In genomic region chr11:45355706-45356041, GRCh38 we compare ENCODE assay signal across 8 cellular contexts.
DNase-seq lines count a peak whose midpoint lies in the region; ATAC-seq, FAIRE-seq and TF ChIP-seq lines count a peak whose summit lies in the region.

No MANE protein-coding gene starts in this region.

- no peak for FAIRE-seq in bronchial epithelial cell (lab: Jason Lieb, UNC)

- H3K27ac Mint-ChIP-seq in MCF 10A (ENCODE audit: low read depth, unreplicated experiment): no peak overlapping the region

- DNase-seq in breast epithelium (ENCODE audit: low spot score in 2 of 2) (no peak), MCF 10A (ENCODE audit: unreplicated experiment) (no peak), bronchial epithelial cell (ENCODE audit: low read depth) (no peak), upper lobe of left lung (no peak)

- intact Hi-C loops in breast epithelium (cut with DNase I; ENCODE audit: low total_unique reads): no loop called here
- intact Hi-C loops in MCF 10A (cut with micrococcal nuclease): no loop called here

- BruUV-seq in MCF 10A (replicated peaks; lab: Mats Ljungman, UMichigan): no TSS peak

- TF ChIP-seq POLR2A in breast epithelium (IDR thresholded peaks at IDR 0.05) (no peak), upper lobe of left lung (IDR thresholded peaks at IDR 0.05) (no peak), GM18505 (IDR thresholded peaks at IDR 0.05; ENCODE audit: borderline replicate concordance, extremely low read depth, insufficient read depth, insufficient read length) (no peak)

- peak overlapping the region; percentile 61 to 73 for H3K27ac ChIP-seq in breast epithelium
- H3K27ac ChIP-seq in upper lobe of left lung: peak overlapping the region in 3 of 4 donors; percentile 75 to 87 (median 77)

- 25 to 28% methylated on average over 5 of the region's 5 CpGs for WGBS in upper lobe of left lung, 2 donors

- H3K36me3 Mint-ChIP-seq in MCF 10A (ENCODE audit: insufficient read depth, unreplicated experiment): peaks cover 5% of the 10 kb centered on the region

- ATAC-seq in upper lobe of left lung (ENCODE audit: low FRiP score in 2 of 2) (peak in 1 of 2 donors; percentile 23), GM18505 (IDR thresholded peaks at IDR 0.05; ENCODE audit: unreplicated experiment) (no peak), GM21447 (IDR thresholded peaks at IDR 0.05; ENCODE audit: unreplicated experiment) (no peak), GM21390 (IDR thresholded peaks at IDR 0.05; ENCODE audit: unreplicated experiment) (no peak)

- CTCF ChIA-PET in MCF 10A (lab: Yijun Ruan, JAX): no interaction called here

- H3K4me3 ChIP-seq in breast epithelium (peak overlapping the region; percentile 44 to 74 (median 67)), bronchial epithelial cell (ENCODE audit: low read depth, low read length) (peak overlapping the region; percentile 16), mononuclear cell (ENCODE audit: low read length) (peak overlapping the region; percentile 34), upper lobe of left lung (peak overlapping the region; percentile 57 to 68 (median 66))

- POLR2A ChIA-PET in MCF 10A (lab: Yijun Ruan, JAX): no interaction called here

- H3K9me3 ChIP-seq in breast epithelium: no peaks in the 10 kb centered on the region
- no peaks in the 10 kb centered on the region for H3K9me3 ChIP-seq in mononuclear cell (ENCODE audit: low read depth, low read length)
- H3K9me3 ChIP-seq in upper lobe of left lung: no peaks in the 10 kb centered on the region

- no peaks in the 10 kb centered on the region for H3K4me1 ChIP-seq in breast epithelium
- H3K4me1 ChIP-seq in mononuclear cell (ENCODE audit: insufficient read depth, low read length): peaks cover 13% of the 10 kb centered on the region
- peaks cover 6 to 10% (median 9%) of the 10 kb centered on the region in 4 donors for H3K4me1 ChIP-seq in upper lobe of left lung

- H3K27me3 Mint-ChIP-seq in MCF 10A (ENCODE audit: insufficient read depth, unreplicated experiment): peaks cover 76% of the 10 kb centered on the region

- no peaks in the 10 kb centered on the region for H3K9me3 Mint-ChIP-seq in MCF 10A (ENCODE audit: unreplicated experiment)

- H3K4me3 Mint-ChIP-seq in MCF 10A (ENCODE audit: unreplicated experiment): no peak overlapping the region

- TF ChIP-seq CTCF in breast epithelium (IDR thresholded peaks at IDR 0.05) (no peak), MCF 10A (IDR thresholded peaks at IDR 0.05; ENCODE audit: unreplicated experiment) (no peak), bronchial epithelial cell (IDR thresholded peaks at IDR 0.05; ENCODE audit: insufficient read depth, low read length, severe bottlenecking) (no peak), upper lobe of left lung (IDR thresholded peaks at IDR 0.05) (no peak)

- no peaks in the 10 kb centered on the region for H3K36me3 ChIP-seq in breast epithelium
- H3K36me3 ChIP-seq in bronchial epithelial cell (ENCODE audit: control insufficient read depth, insufficient read depth, low read length): no peaks in the 10 kb centered on the region
- H3K36me3 ChIP-seq in upper lobe of left lung: no peaks in the 10 kb centered on the region

- TF ChIP-seq EP300 in upper lobe of left lung (IDR thresholded peaks at IDR 0.05): no peak

- H3K4me1 Mint-ChIP-seq in MCF 10A (ENCODE audit: insufficient read depth, unreplicated experiment): no peaks in the 10 kb centered on the region

- H3K27me3 ChIP-seq in breast epithelium: peaks cover 0 to 8% of the 10 kb centered on the region in 2 donors
- peaks cover 2% of the 10 kb centered on the region for H3K27me3 ChIP-seq in bronchial epithelial cell (ENCODE audit: control insufficient read depth, insufficient read depth, low read length)
- H3K27me3 ChIP-seq in mononuclear cell (ENCODE audit: insufficient read depth, low read length): peaks cover 10% of the 10 kb centered on the region
- H3K27me3 ChIP-seq in upper lobe of left lung: no peaks in the 10 kb centered on the region

Comparison
In these comparisons a context has a peak if more than half of its experiments do, and no peak if none do; other contexts are left out.
1. H3K4me3 ChIP-seq: peak in every context shown above with its lines; median percentile 67 in breast epithelium; 66 in upper lobe of left lung; 34 in mononuclear cell; 16 in bronchial epithelial cell.